Comparison of ENCODE assay signal across 2 cellular contexts in genomic region chr19:47891923-47892666, GRCh38.
TF ChIP-seq lines count a peak whose summit lies in the region.

No MANE protein-coding gene starts in this region.

TF ChIP-seq in K562, 482 proteins besides CTCF, POLR2A, EP300 and RAD21 (continued from another document and continues in another):
- TF ChIP-seq RBM22 (IDR thresholded peaks at IDR 0.05; ENCODE audit: low read depth, low read length, poor library complexity, severe bottlenecking) (no peak), ETV1 (tag; conservative IDR thresholded peaks at IDR 0.05; ENCODE audit: low read depth) (peak; percentile 83), PRPF4 (IDR thresholded peaks at IDR 0.05; ENCODE audit: insufficient read depth, low read depth, low read length, poor library complexity, severe bottlenecking) (no peak), ZNF347 (CRISPR knock-in tag; IDR thresholded peaks at IDR 0.05; ENCODE audit: low read depth) (no peak), NR1H2 (CRISPR knock-in tag; IDR thresholded peaks at IDR 0.05) (no peak), ZNF589 (CRISPR knock-in tag; IDR thresholded peaks at IDR 0.05; ENCODE audit: low read depth) (peak; percentile 99), RB1 (IDR thresholded peaks at IDR 0.05; ENCODE audit: low read depth) (0 out of 2 replicates have a peak, but pooled peaks have one; percentile 43), NCOA6 (IDR thresholded peaks at IDR 0.05) (no peak), ELF1 (tag; IDR thresholded peaks at IDR 0.05) (no peak), ERF (CRISPR knock-in tag; IDR thresholded peaks at IDR 0.05) (no peak), KDM5B (IDR thresholded peaks at IDR 0.05; ENCODE audit: insufficient replicate concordance, low read depth, low read length) (peak; percentile 79), IRF1 (CRISPR knock-in tag; IDR thresholded peaks at IDR 0.05; ENCODE audit: borderline replicate concordance) (no peak), RBM39 (optimal IDR thresholded peaks at IDR 0.05; ENCODE audit: low read depth, low read length) (no peak), HDGF (IDR thresholded peaks at IDR 0.05) (no peak), RBM14 (IDR thresholded peaks at IDR 0.05; ENCODE audit: borderline replicate concordance, insufficient read depth, low read depth, low read length) (no peak), ZNF551 (CRISPR knock-in tag; IDR thresholded peaks at IDR 0.05) (no peak), ESRRB (CRISPR knock-in tag; IDR thresholded peaks at IDR 0.05; ENCODE audit: borderline replicate concordance) (no peak), NFE2L1 (tag; IDR thresholded peaks at IDR 0.05; ENCODE audit: borderline replicate concordance, low read depth) (no peak), ZNF133 (CRISPR knock-in tag; IDR thresholded peaks at IDR 0.05) (no peak), CHD2 (IDR thresholded peaks at IDR 0.05; ENCODE audit: low read depth, low read length) (peak; percentile 42; the same call in 1 of the 2 replicates), KDM2B (CRISPR knock-in tag; IDR thresholded peaks at IDR 0.05) (no peak), POU5F1 (IDR thresholded peaks at IDR 0.05; ENCODE audit: borderline replicate concordance, low read depth, low read length, partially characterized antibody) (no peak), TGIF2 (CRISPR knock-in tag; IDR thresholded peaks at IDR 0.05) (no peak), NFIX (CRISPR knock-in tag; IDR thresholded peaks at IDR 0.05; ENCODE audit: low read depth) (no peak), ATF3 (IDR thresholded peaks at IDR 0.05) (peak; percentile 69), ATF3 (CRISPR knock-in tag; conservative IDR thresholded peaks at IDR 0.05) (peak; percentile 64), TAF15 (IDR thresholded peaks at IDR 0.05; ENCODE audit: low read depth, low read length) (no peak), DNMT1 (IDR thresholded peaks at IDR 0.05) (no peak), MAFF (IDR thresholded peaks at IDR 0.05; ENCODE audit: low read length) (peak; percentile 100), MYNN (IDR thresholded peaks at IDR 0.05) (0 out of 2 replicates have a peak, but pooled peaks have one; percentile 65), MYNN (CRISPR knock-in tag; IDR thresholded peaks at IDR 0.05) (no peak), NR4A1 (CRISPR knock-in tag; IDR thresholded peaks at IDR 0.05) (no peak), NR4A1 (tag; IDR thresholded peaks at IDR 0.05) (peak; percentile 92; the same call in 1 of the 2 replicates), FOXP1 (CRISPR knock-in tag; IDR thresholded peaks at IDR 0.05) (no peak), NR2F6 (CRISPR knock-in tag; IDR thresholded peaks at IDR 0.05) (no peak), ZNF76 (CRISPR knock-in tag; IDR thresholded peaks at IDR 0.05; ENCODE audit: borderline replicate concordance) (no peak), TCF7 (IDR thresholded peaks at IDR 0.05; ENCODE audit: borderline replicate concordance) (peak; percentile 94), RNF2 (IDR thresholded peaks at IDR 0.05) (peak; percentile 81), SLC30A9 (CRISPR knock-in tag; IDR thresholded peaks at IDR 0.05) (no peak)
- TF ChIP-seq, protein P1, sequence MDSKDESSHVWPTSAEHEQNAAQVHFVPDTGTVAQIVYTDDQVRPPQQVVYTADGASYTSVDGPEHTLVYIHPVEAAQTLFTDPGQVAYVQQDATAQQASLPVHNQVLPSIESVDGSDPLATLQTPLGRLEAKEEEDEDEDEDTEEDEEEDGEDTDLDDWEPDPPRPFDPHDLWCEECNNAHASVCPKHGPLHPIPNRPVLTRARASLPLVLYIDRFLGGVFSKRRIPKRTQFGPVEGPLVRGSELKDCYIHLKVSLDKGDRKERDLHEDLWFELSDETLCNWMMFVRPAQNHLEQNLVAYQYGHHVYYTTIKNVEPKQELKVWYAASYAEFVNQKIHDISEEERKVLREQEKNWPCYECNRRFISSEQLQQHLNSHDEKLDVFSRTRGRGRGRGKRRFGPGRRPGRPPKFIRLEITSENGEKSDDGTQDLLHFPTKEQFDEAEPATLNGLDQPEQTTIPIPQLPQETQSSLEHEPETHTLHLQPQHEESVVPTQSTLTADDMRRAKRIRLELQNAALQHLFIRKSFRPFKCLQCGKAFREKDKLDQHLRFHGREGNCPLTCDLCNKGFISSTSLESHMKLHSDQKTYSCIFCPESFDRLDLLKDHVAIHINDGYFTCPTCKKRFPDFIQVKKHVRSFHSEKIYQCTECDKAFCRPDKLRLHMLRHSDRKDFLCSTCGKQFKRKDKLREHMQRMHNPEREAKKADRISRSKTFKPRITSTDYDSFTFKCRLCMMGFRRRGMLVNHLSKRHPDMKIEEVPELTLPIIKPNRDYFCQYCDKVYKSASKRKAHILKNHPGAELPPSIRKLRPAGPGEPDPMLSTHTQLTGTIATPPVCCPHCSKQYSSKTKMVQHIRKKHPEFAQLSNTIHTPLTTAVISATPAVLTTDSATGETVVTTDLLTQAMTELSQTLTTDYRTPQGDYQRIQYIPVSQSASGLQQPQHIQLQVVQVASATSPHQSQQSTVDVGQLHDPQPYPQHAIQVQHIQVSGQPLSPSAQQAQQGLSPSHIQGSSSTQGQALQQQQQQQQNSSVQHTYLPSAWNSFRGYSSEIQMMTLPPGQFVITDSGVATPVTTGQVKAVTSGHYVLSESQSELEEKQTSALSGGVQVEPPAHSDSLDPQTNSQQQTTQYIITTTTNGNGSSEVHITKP (IDR thresholded peaks at IDR 0.05; ENCODE audit: partially characterized antibody) = peak; percentile 32

TF ChIP-seq in HepG2, 621 proteins besides CTCF, POLR2A, EP300 and RAD21 (continued from another document and continues in another):
- TF ChIP-seq, protein P2, sequence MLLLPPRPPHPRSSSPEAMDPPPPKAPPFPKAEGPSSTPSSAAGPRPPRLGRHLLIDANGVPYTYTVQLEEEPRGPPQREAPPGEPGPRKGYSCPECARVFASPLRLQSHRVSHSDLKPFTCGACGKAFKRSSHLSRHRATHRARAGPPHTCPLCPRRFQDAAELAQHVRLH (CRISPR knock-in tag; IDR thresholded peaks at IDR 0.05; ENCODE audit: borderline replicate concordance, low read depth) = no peak
- TF ChIP-seq ARID2 (CRISPR knock-in tag; IDR thresholded peaks at IDR 0.05; ENCODE audit: borderline replicate concordance) = 0 out of 2 replicates have a peak, but pooled peaks have one; percentile 59
- peak; percentile 36; the same call in 1 of the 2 replicates for TF ChIP-seq TCF7L2 (IDR thresholded peaks at IDR 0.05; ENCODE audit: low read depth, low read length)
- no peak for TF ChIP-seq SOX6 (IDR thresholded peaks at IDR 0.05)
- peak; percentile 53; the same call in 1 of the 2 replicates for TF ChIP-seq SOX6 (CRISPR knock-in tag; IDR thresholded peaks at IDR 0.05)
- peak; percentile 59; the same call in 1 of the 2 replicates for TF ChIP-seq NR2C2 (CRISPR knock-in tag; IDR thresholded peaks at IDR 0.05; ENCODE audit: borderline replicate concordance)
- peak; percentile 26 for TF ChIP-seq MEF2D (CRISPR knock-in tag; IDR thresholded peaks at IDR 0.05)
- no peak for TF ChIP-seq ESRRA (CRISPR knock-in tag; IDR thresholded peaks at IDR 0.05; ENCODE audit: low read depth)
- peak; percentile 90 for TF ChIP-seq FOXP4 (CRISPR knock-in tag; IDR thresholded peaks at IDR 0.05)
- TF ChIP-seq ZFX (CRISPR knock-in tag; IDR thresholded peaks at IDR 0.05; ENCODE audit: low read depth) = peak; percentile 80
- TF ChIP-seq ARNT2 (CRISPR knock-in tag; IDR thresholded peaks at IDR 0.05; ENCODE audit: low read depth) = 0 out of 2 replicates have a peak, but pooled peaks have one; percentile 64
- no peak for TF ChIP-seq CCAR2 (optimal IDR thresholded peaks at IDR 0.05; ENCODE audit: low read depth, low read length)
- no peak for TF ChIP-seq ZSCAN25 (CRISPR knock-in tag; IDR thresholded peaks at IDR 0.05)
- no peak for TF ChIP-seq ZNF552 (CRISPR knock-in tag; IDR thresholded peaks at IDR 0.05; ENCODE audit: borderline replicate concordance)
- TF ChIP-seq EZH2 (conservative IDR thresholded peaks at IDR 0.05; ENCODE audit: low read depth, low read length) = no peak
- TF ChIP-seq EEA1 (CRISPR knock-in tag; IDR thresholded peaks at IDR 0.05; ENCODE audit: borderline replicate concordance) = no peak
- TF ChIP-seq, protein P3, sequence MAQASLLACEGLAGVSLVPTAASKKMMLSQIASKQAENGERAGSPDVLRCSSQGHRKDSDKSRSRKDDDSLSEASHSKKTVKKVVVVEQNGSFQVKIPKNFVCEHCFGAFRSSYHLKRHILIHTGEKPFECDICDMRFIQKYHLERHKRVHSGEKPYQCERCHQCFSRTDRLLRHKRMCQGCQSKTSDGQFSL (CRISPR knock-in tag; IDR thresholded peaks at IDR 0.05) = no peak
- peak; percentile 73 for TF ChIP-seq CREB1 (IDR thresholded peaks at IDR 0.05)
- peak; percentile 66 for TF ChIP-seq CREB1 (CRISPR knock-in tag; IDR thresholded peaks at IDR 0.05)
- no peak for TF ChIP-seq PCBP1 (IDR thresholded peaks at IDR 0.05; ENCODE audit: borderline replicate concordance, low read depth, low read length)
- TF ChIP-seq PITX1 (CRISPR knock-in tag; IDR thresholded peaks at IDR 0.05) = peak; percentile 56
- no peak for TF ChIP-seq TRAFD1 (CRISPR knock-in tag; IDR thresholded peaks at IDR 0.05; ENCODE audit: borderline replicate concordance)
- TF ChIP-seq CEBPG (CRISPR knock-in tag; IDR thresholded peaks at IDR 0.05) = no peak
- no peak for TF ChIP-seq SAFB2 (CRISPR knock-in tag; IDR thresholded peaks at IDR 0.05; ENCODE audit: borderline replicate concordance, low read depth)
- no peak for TF ChIP-seq ZNF883 (CRISPR knock-in tag; IDR thresholded peaks at IDR 0.05; ENCODE audit: not compliant biosample characterization)
- TF ChIP-seq, protein P4, sequence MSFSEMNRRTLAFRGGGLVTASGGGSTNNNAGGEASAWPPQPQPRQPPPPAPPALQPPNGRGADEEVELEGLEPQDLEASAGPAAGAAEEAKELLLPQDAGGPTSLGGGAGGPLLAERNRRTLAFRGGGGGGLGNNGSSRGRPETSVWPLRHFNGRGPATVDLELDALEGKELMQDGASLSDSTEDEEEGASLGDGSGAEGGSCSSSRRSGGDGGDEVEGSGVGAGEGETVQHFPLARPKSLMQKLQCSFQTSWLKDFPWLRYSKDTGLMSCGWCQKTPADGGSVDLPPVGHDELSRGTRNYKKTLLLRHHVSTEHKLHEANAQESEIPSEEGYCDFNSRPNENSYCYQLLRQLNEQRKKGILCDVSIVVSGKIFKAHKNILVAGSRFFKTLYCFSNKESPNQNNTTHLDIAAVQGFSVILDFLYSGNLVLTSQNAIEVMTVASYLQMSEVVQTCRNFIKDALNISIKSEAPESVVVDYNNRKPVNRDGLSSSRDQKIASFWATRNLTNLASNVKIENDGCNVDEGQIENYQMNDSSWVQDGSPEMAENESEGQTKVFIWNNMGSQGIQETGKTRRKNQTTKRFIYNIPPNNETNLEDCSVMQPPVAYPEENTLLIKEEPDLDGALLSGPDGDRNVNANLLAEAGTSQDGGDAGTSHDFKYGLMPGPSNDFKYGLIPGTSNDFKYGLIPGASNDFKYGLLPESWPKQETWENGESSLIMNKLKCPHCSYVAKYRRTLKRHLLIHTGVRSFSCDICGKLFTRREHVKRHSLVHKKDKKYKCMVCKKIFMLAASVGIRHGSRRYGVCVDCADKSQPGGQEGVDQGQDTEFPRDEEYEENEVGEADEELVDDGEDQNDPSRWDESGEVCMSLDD (CRISPR knock-in tag; IDR thresholded peaks at IDR 0.05; ENCODE audit: borderline replicate concordance) = no peak
- peak; percentile 65 for TF ChIP-seq ZNF317 (CRISPR knock-in tag; IDR thresholded peaks at IDR 0.05)
- TF ChIP-seq BHLHE40 (IDR thresholded peaks at IDR 0.05; ENCODE audit: low read length) = no peak
- TF ChIP-seq, protein P5, sequence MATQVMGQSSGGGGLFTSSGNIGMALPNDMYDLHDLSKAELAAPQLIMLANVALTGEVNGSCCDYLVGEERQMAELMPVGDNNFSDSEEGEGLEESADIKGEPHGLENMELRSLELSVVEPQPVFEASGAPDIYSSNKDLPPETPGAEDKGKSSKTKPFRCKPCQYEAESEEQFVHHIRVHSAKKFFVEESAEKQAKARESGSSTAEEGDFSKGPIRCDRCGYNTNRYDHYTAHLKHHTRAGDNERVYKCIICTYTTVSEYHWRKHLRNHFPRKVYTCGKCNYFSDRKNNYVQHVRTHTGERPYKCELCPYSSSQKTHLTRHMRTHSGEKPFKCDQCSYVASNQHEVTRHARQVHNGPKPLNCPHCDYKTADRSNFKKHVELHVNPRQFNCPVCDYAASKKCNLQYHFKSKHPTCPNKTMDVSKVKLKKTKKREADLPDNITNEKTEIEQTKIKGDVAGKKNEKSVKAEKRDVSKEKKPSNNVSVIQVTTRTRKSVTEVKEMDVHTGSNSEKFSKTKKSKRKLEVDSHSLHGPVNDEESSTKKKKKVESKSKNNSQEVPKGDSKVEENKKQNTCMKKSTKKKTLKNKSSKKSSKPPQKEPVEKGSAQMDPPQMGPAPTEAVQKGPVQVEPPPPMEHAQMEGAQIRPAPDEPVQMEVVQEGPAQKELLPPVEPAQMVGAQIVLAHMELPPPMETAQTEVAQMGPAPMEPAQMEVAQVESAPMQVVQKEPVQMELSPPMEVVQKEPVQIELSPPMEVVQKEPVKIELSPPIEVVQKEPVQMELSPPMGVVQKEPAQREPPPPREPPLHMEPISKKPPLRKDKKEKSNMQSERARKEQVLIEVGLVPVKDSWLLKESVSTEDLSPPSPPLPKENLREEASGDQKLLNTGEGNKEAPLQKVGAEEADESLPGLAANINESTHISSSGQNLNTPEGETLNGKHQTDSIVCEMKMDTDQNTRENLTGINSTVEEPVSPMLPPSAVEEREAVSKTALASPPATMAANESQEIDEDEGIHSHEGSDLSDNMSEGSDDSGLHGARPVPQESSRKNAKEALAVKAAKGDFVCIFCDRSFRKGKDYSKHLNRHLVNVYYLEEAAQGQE (IDR thresholded peaks at IDR 0.05; ENCODE audit: borderline replicate concordance in 1 of 2, low read depth in 1 of 2, low read length in 2 of 2) = peak in 1 of 2 experiments; percentile 58; a peak in 1 of 4 replicates
- no peak for TF ChIP-seq KDM1A (CRISPR knock-in tag; IDR thresholded peaks at IDR 0.05)
- TF ChIP-seq HNRNPLL (IDR thresholded peaks at IDR 0.05; ENCODE audit: low read depth, low read length, poor library complexity, severe bottlenecking) = no peak
- no peak for TF ChIP-seq PHF20 (CRISPR knock-in tag; IDR thresholded peaks at IDR 0.05)
- TF ChIP-seq NR2F6 (IDR thresholded peaks at IDR 0.05) = peak; percentile 32; the same call in 1 of the 2 replicates
- TF ChIP-seq NR2F6 (CRISPR knock-in tag; IDR thresholded peaks at IDR 0.05) = 0 out of 2 replicates have a peak, but pooled peaks have one; percentile 19
